6 cellular contexts compared by ENCODE assay signal in genomic region chr13:71913717-71914116, GRCh38. TPM values are rescaled to one million over a fixed set of nuclear protein-coding genes. Genes with fewer than 3 reads are reported as not detected.
"Had no signal": no experiment of that assay in that cellular context is flagged by ENCODE, and none has a peak within 500 bp of the region (broad histone marks: within the 10 kb centered on the region; RNA-seq: fewer than 3 reads in every experiment).

No MANE protein-coding gene starts in this region.

- DNase-seq: GM23248, GOT3, H7, IMR-90 had no signal

- H3K4me1 ChIP-seq: HAP-1 had no signal

- H3K4me3 ChIP-seq: GM23248, HAP-1, K562 had no signal

- H3K9me3 ChIP-seq: HAP-1 had no signal

- H3K27ac ChIP-seq: GM23248 had no signal

- H3K9ac ChIP-seq: GM23248 had no signal

- H3K36me3 ChIP-seq: HAP-1 had no signal

- H2AFZ ChIP-seq: GM23248 had no signal

RNA-seq across cellular contexts. Expression of gene DACH1, which starts 46.7 kb away (rescaled TPM):
- total RNA-seq: GM23248, IMR-90 had no signal
- polyA plus RNA-seq: GM23248, IMR-90 had no signal
